26 cellular contexts compared by ENCODE assay signal in genomic region chr10:774223-774622, GRCh38.
"Had no signal": no experiment of that assay in that cellular context is flagged by ENCODE, and none has a peak within 500 bp of the region (broad histone marks: within the 10 kb centered on the region; RNA-seq: fewer than 3 reads in every experiment).

No MANE protein-coding gene starts in this region.

- H3K36me3 ChIP-seq: MG63, SJSA1 had no signal

- H3K4me2 ChIP-seq: SK-N-SH had no signal

- H3K27me3 ChIP-seq: MG63, SJSA1 had no signal

- DNase-seq: IMR-90; Karpas-422; KG1; MG63; NCI-H1092; NCI-H1105 treated with DMSO at 0.1 percent for 48 hours; NCI-H1417 treated with DMSO at 0.1 percent for 48 hours; NCI-H146; NCI-H187; NCI-H2029; NCI-H2081 treated with DMSO at 0.1 percent for 48 hours; NCI-H2171; NCI-H226; NCI-H446; NCI-H510A; NCI-H524 treated with DMSO at 0.1 percent for 48 hours; NCI-H69; NCI-H774; NK-92 treated with Interleukin-12 subunit alpha and Interleukin-12 subunit beta, amount 100 ng/mL, for 24 hours; PC-3; SIG-M5; SK-N-SH; SW 1271 had no signal

- H3K4me3 ChIP-seq: MG63, SJSA1 had no signal

- ATAC-seq: Panc1, PC-3 had no signal

- H3K27ac ChIP-seq: RWPE1, SJSA1 had no signal

- H3K9ac ChIP-seq: SK-N-SH had no signal

- H3K9me3 ChIP-seq: MG63, SJSA1, SK-N-SH had no signal
